In genomic region chr17:14305785-14306496, GRCh38 we compare ENCODE assay signal across 18 cellular contexts. TPM values are rescaled to one million over a fixed set of nuclear protein-coding genes. Genes with fewer than 3 reads are reported as not detected.
DNase-seq lines count a peak whose midpoint lies in the region; ATAC-seq, FAIRE-seq and TF ChIP-seq lines count a peak whose summit lies in the region.
"Had no signal": no experiment of that assay in that cellular context is flagged by ENCODE, and none has a peak within 500 bp of the region (broad histone marks: within the 10 kb centered on the region; RNA-seq: fewer than 3 reads in every experiment).

No MANE protein-coding gene starts in this region.

- no peaks in the 10 kb centered on the region for H4K20me1 ChIP-seq in keratinocyte (ENCODE audit: control insufficient read depth, extremely low read depth, insufficient read depth, low read length)

- no peak overlapping the region for H3K4me2 ChIP-seq in keratinocyte (ENCODE audit: control insufficient read depth, extremely low read depth, insufficient read depth, low read depth, low read length)

- no peaks in the 10 kb centered on the region for H3K9me3 ChIP-seq in keratinocyte (ENCODE audit: control insufficient read depth, low read depth, low read length)
- H3K9me3 ChIP-seq: lower lobe of right lung, Peyer's patch, tibial nerve had no signal

- H3K36me3 ChIP-seq in keratinocyte (ENCODE audit: control insufficient read depth in 2 of 2, extremely low read depth in 1 of 2, insufficient read depth in 2 of 2, low read length in 2 of 2): no peaks in the 10 kb centered on the region
- H3K36me3 ChIP-seq: lower lobe of right lung, Peyer's patch, tibial nerve had no signal

- no peaks in the 10 kb centered on the region for H3K27me3 Mint-ChIP-seq in activated naive CD4-positive, alpha-beta T cell treated with anti-CD3 and anti-CD28 coated beads, Interleukin-2, amount 50 U/mL, for 24 hours
- H3K27me3 Mint-ChIP-seq in activated naive CD4-positive, alpha-beta T cell treated with anti-CD3 and anti-CD28 coated beads, Interleukin-2, amount 10 ng/mL, durations not matched to agents 7 days and 5 days: peaks cover 6% of the 10 kb centered on the region
- peaks cover 62% of the 10 kb centered on the region for H3K27me3 Mint-ChIP-seq in type B pancreatic cell
- H3K27me3 Mint-ChIP-seq: activated CD8-positive, alpha-beta T cell treated with anti-CD3 and anti-CD28 coated beads for 36 hours had no signal

- H3K36me3 Mint-ChIP-seq in activated naive CD4-positive, alpha-beta T cell treated with anti-CD3 and anti-CD28 coated beads, Interleukin-2, amount 50 U/mL, for 24 hours: peaks cover 2% of the 10 kb centered on the region
- peaks cover 29% of the 10 kb centered on the region for H3K36me3 Mint-ChIP-seq in activated naive CD4-positive, alpha-beta T cell treated with anti-CD3 and anti-CD28 coated beads, Interleukin-2, amount 10 ng/mL, durations not matched to agents 7 days and 5 days
- H3K36me3 Mint-ChIP-seq in type B pancreatic cell: peaks cover 4% of the 10 kb centered on the region

- no peak for DNase-seq in activated naive CD4-positive, alpha-beta T cell treated with anti-CD3 and anti-CD28 coated beads, Interleukin-2, amount 10 ng/mL, durations not matched to agents 7 days and 5 days
- DNase-seq in keratinocyte (ENCODE audit: low read depth, low spot score) (no peak), type B pancreatic cell (ENCODE audit: extremely low spot score, unreplicated experiment) (no peak), left ventricle myocardium superior (no peak), amniotic stem cell (lab: John Stamatoyannopoulos, UW) (no peak)
- DNase-seq: activated CD8-positive, alpha-beta T cell treated with anti-CD3 and anti-CD28 coated beads for 36 hours; activated naive CD4-positive, alpha-beta T cell treated with Interleukin-2 at 50 U/mL for 16 hours; DMS79; KG1; lower lobe of right lung; NCI-H1694 treated with DMSO at 0.1 percent for 48 hours; NCI-H510A; Peyer's patch had no signal

- peak; percentile 78 for FAIRE-seq in keratinocyte (lab: Jason Lieb, UNC)

- peaks cover 60% of the 10 kb centered on the region for H3K4me1 Mint-ChIP-seq in activated naive CD4-positive, alpha-beta T cell treated with anti-CD3 and anti-CD28 coated beads, Interleukin-2, amount 50 U/mL, for 24 hours
- peaks cover 57% of the 10 kb centered on the region for H3K4me1 Mint-ChIP-seq in activated naive CD4-positive, alpha-beta T cell treated with anti-CD3 and anti-CD28 coated beads, Interleukin-2, amount 10 ng/mL, durations not matched to agents 7 days and 5 days
- peaks cover 46% of the 10 kb centered on the region for H3K4me1 Mint-ChIP-seq in type B pancreatic cell (ENCODE audit: unreplicated experiment)

- peak overlapping the region; percentile 3 for H3K27ac Mint-ChIP-seq in activated naive CD4-positive, alpha-beta T cell treated with anti-CD3 and anti-CD28 coated beads, Interleukin-2, amount 50 U/mL, for 24 hours
- no peak overlapping the region for H3K27ac Mint-ChIP-seq in activated naive CD4-positive, alpha-beta T cell treated with anti-CD3 and anti-CD28 coated beads, Interleukin-2, amount 10 ng/mL, durations not matched to agents 7 days and 5 days
- no peak overlapping the region for H3K27ac Mint-ChIP-seq in type B pancreatic cell
- H3K27ac Mint-ChIP-seq: activated CD8-positive, alpha-beta T cell treated with anti-CD3 and anti-CD28 coated beads for 36 hours had no signal

- CTCF ChIA-PET in activated naive CD4-positive, alpha-beta T cell treated with anti-CD3 and anti-CD28 coated beads, Interleukin-2, amount 10 ng/mL, durations not matched to agents 7 days and 5 days (lab: Charles Lee): interaction anchor here (0.8 to 1.1 kb wide), 3 partner anchors 13 to 607 kb away, joined by 3 read pairs; no protein-coding TSS in a partner anchor

- peaks cover 35% of the 10 kb centered on the region for H3K4me1 ChIP-seq in keratinocyte (ENCODE audit: control insufficient read depth, extremely low read depth, insufficient read depth, low read length)
- H3K4me1 ChIP-seq: parathyroid adenoma had no signal

- intact Hi-C loops in left ventricle myocardium superior (cut with micrococcal nuclease): loop anchor here (10.0 kb wide), 1 partner anchor 241 kb away; the partner anchor contains the start of gene COX10

- peaks cover 34% of the 10 kb centered on the region for H3K27me3 ChIP-seq in keratinocyte (ENCODE audit: control insufficient read depth, extremely low read depth, insufficient read depth, low read length)

- peak overlapping the region; percentile 30 for H3K4me3 Mint-ChIP-seq in activated naive CD4-positive, alpha-beta T cell treated with anti-CD3 and anti-CD28 coated beads, Interleukin-2, amount 50 U/mL, for 24 hours
- H3K4me3 Mint-ChIP-seq in activated naive CD4-positive, alpha-beta T cell treated with anti-CD3 and anti-CD28 coated beads, Interleukin-2, amount 10 ng/mL, durations not matched to agents 7 days and 5 days: no peak overlapping the region
- H3K4me3 Mint-ChIP-seq in type B pancreatic cell: no peak overlapping the region
- H3K4me3 Mint-ChIP-seq: activated CD8-positive, alpha-beta T cell treated with anti-CD3 and anti-CD28 coated beads for 36 hours had no signal

- H2AFZ ChIP-seq in keratinocyte (ENCODE audit: control insufficient read depth, low read length): no peak overlapping the region
- H2AFZ ChIP-seq: parathyroid adenoma had no signal

- no peak overlapping the region for H3K27ac ChIP-seq in keratinocyte (ENCODE audit: control insufficient read depth, insufficient read depth, low read length)
- H3K27ac ChIP-seq: lower lobe of right lung, parathyroid adenoma, tibial nerve had no signal

- ATAC-seq in left ventricle myocardium superior (no peak), GM18870 (IDR thresholded peaks at IDR 0.05; ENCODE audit: unreplicated experiment) (no peak)
- ATAC-seq: activated CD8-positive, alpha-beta T cell treated with anti-CD3 and anti-CD28 coated beads for 36 hours; lower lobe of right lung had no signal

- peak overlapping the region; percentile 15; the same call in 1 of the 2 replicates for H3K4me3 ChIP-seq in WI38 (ENCODE audit: low read depth, low read length)
- no peak overlapping the region for H3K4me3 ChIP-seq in keratinocyte (ENCODE audit: control insufficient read depth in 2 of 3, extremely low read depth in 1 of 3, insufficient read depth in 2 of 3, low read depth in 1 of 3, low read length in 3 of 3)
- H3K4me3 ChIP-seq: lower lobe of right lung, Peyer's patch, tibial nerve had no signal

- TF ChIP-seq CTCF in WI38 (IDR thresholded peaks at IDR 0.05; ENCODE audit: low read depth, low read length): no peak
- TF ChIP-seq CTCF in keratinocyte (optimal IDR thresholded peaks at IDR 0.05 in 1 of 3, IDR thresholded peaks at IDR 0.05 in 1 of 3, conservative IDR thresholded peaks at IDR 0.05 in 1 of 3; ENCODE audit: extremely low read depth in 1 of 3, insufficient read depth in 2 of 3, low read length in 3 of 3): no peak
- peak; percentile 19 for TF ChIP-seq CTCF in type B pancreatic cell (conservative IDR thresholded peaks at IDR 0.05)

- H3K9me1 ChIP-seq in keratinocyte (ENCODE audit: control insufficient read depth, extremely low read depth, insufficient read depth, low read length): no peaks in the 10 kb centered on the region

- no peak overlapping the region for H3K9ac ChIP-seq in keratinocyte (ENCODE audit: control insufficient read depth, extremely low read depth, insufficient read depth, low read length)
- H3K9ac ChIP-seq: parathyroid adenoma had no signal

- dilution Hi-C loops in keratinocyte (cut with MboI; ENCODE audit: extremely low pct_ligation_motif_present, low sequenced_read_pairs): no loop called here

- no peaks in the 10 kb centered on the region for H3K9me3 Mint-ChIP-seq in activated naive CD4-positive, alpha-beta T cell treated with anti-CD3 and anti-CD28 coated beads, Interleukin-2, amount 50 U/mL, for 24 hours
- H3K9me3 Mint-ChIP-seq in activated naive CD4-positive, alpha-beta T cell treated with anti-CD3 and anti-CD28 coated beads, Interleukin-2, amount 10 ng/mL, durations not matched to agents 7 days and 5 days: no peaks in the 10 kb centered on the region
- H3K9me3 Mint-ChIP-seq in type B pancreatic cell: no peaks in the 10 kb centered on the region
- H3K9me3 Mint-ChIP-seq: activated CD8-positive, alpha-beta T cell treated with anti-CD3 and anti-CD28 coated beads for 36 hours had no signal

- H3K79me2 ChIP-seq in keratinocyte (ENCODE audit: control insufficient read depth, insufficient read depth, low read length): peaks cover 63% of the 10 kb centered on the region
- H3K79me2 ChIP-seq: parathyroid adenoma had no signal

RNA-seq across cellular contexts. Expression of gene HS3ST3B1, which starts 5.1 kb away (rescaled TPM):
- polyA plus RNA-seq in keratinocyte: 3.7 to 5.6 TPM (median 3.9 TPM) in 3 replicates
- polyA plus RNA-seq in keratinocyte (2011; ENCODE audit: low read depth): 0.72 TPM
- polyA plus RNA-seq in keratinocyte (2011; cell fraction: cytosol; rRNA removed): 3.2 and 4.1 TPM in 2 replicates
- 8.7 and 9.3 TPM in 2 replicates for polyA plus RNA-seq in keratinocyte (2011; cell fraction: nucleus; rRNA removed)
- polyA plus RNA-seq in keratinocyte (2012; ENCODE audit: low replicate concordance): 1.4 and 7.5 TPM in 2 replicates
- 7.7 to 13.0 TPM (median 8.8 TPM) in 3 replicates for polyA minus RNA-seq in keratinocyte
- 14.6 TPM for polyA minus RNA-seq in keratinocyte (2011; cell fraction: cytosol; rRNA and poly(A)+ RNA removed)
- polyA minus RNA-seq in keratinocyte (2011; cell fraction: nucleus; rRNA and poly(A)+ RNA removed): 13.0 and 16.8 TPM in 2 replicates
- total RNA-seq in type B pancreatic cell (ENCODE audit: low replicate concordance) (6.6 and 12.9 TPM in 2 replicates), left ventricle myocardium superior (1.7 TPM)
